10 cellular contexts compared by ENCODE assay signal in genomic region chr10:22690614-22691431, GRCh38. TPM values are rescaled to one million over a fixed set of nuclear protein-coding genes. Genes with fewer than 3 reads are reported as not detected.
DNase-seq lines count a peak whose midpoint lies in the region; ATAC-seq, FAIRE-seq and TF ChIP-seq lines count a peak whose summit lies in the region.
"Had no signal": no experiment of that assay in that cellular context is flagged by ENCODE, and none has a peak within 500 bp of the region (broad histone marks: within the 10 kb centered on the region; RNA-seq: fewer than 3 reads in every experiment).

No MANE protein-coding gene starts in this region.

- H3K9ac ChIP-seq in HUES64 (ENCODE audit: low read depth, low read length), result no peak overlapping the region
- H3K9ac ChIP-seq in astrocyte (ENCODE audit: low read length), result no peak overlapping the region

- H3K4me1 ChIP-seq in HUES64 (ENCODE audit: insufficient read depth, low read length) (peaks cover 30% of the 10 kb centered on the region), astrocyte (ENCODE audit: insufficient read depth, low read length) (no peaks in the 10 kb centered on the region), esophagus muscularis mucosa (peaks cover 16 to 36% (median 21%) of the 10 kb centered on the region in 4 donors)

- H3K9me3 ChIP-seq in HUES64 (ENCODE audit: insufficient read depth, low read depth, low read length), result peaks cover 15% of the 10 kb centered on the region
- no peaks in the 10 kb centered on the region for H3K9me3 ChIP-seq in astrocyte (ENCODE audit: insufficient read depth, low read depth, low read length)
- no peaks in the 10 kb centered on the region for H3K9me3 ChIP-seq in esophagus muscularis mucosa

- peaks cover 2% of the 10 kb centered on the region for H3K9me3 Mint-ChIP-seq in astrocyte (ENCODE audit: unreplicated experiment)
- peaks cover 0 to 3% (median 0%) of the 10 kb centered on the region in 9 donors for H3K9me3 Mint-ChIP-seq in naive thymus-derived CD8-positive, alpha-beta T cell

- TF ChIP-seq EP300 in esophagus muscularis mucosa (IDR thresholded peaks at IDR 0.05), result no peak

- TF ChIP-seq CTCF in astrocyte (IDR thresholded peaks at IDR 0.05; ENCODE audit: insufficient read depth, low read depth, low read length) (no peak), esophagus muscularis mucosa (IDR thresholded peaks at IDR 0.05) (no peak), D721Med (IDR thresholded peaks at IDR 0.05; ENCODE audit: insufficient read depth, missing control alignments) (no peak)

- H3K4me3 ChIP-seq in HUES64 (ENCODE audit: low read length) (0 out of 2 replicates have a peak overlapping the region, but pooled peaks have one; percentile 2), astrocyte (ENCODE audit: insufficient read depth, low read depth, low read length) (no peak overlapping the region), esophagus muscularis mucosa (no peak overlapping the region)

- H3K79me2 ChIP-seq in astrocyte (ENCODE audit: insufficient read depth, low read length), result peaks cover 98% of the 10 kb centered on the region

- DNase-seq in NCI-H1417 (lab: John Stamatoyannopoulos, UW) (peak in 2 of 3 experiments; percentile 10 to 55), NCI-H1417 treated with DMSO at 0.1 percent for 48 hours (lab: John Stamatoyannopoulos, UW) (no peak), astrocyte (ENCODE audit: low read depth) (no peak), esophagus muscularis mucosa (ENCODE audit: extremely low spot score) (no peak), LoVo (ENCODE audit: low spot score) (no peak), D721Med (ENCODE audit: insufficient read length, low spot score) (no peak)
- no peak for DNase-seq in naive thymus-derived CD8-positive, alpha-beta T cell
- DNase-seq: stimulated activated CD8-positive, alpha-beta memory T cell treated with anti-CD3 and anti-CD28 coated beads, Interleukin-4, amount 100 ng/mL, for 48 hours had no signal

- POLR2A ChIA-PET in naive thymus-derived CD8-positive, alpha-beta T cell (lab: Charles Lee), result interaction anchor here (0.9 to 3.3 kb wide), 8 partner anchors 8 to 24 kb away, joined by 3 to 18 read pairs (median 4); no protein-coding TSS in a partner anchor

- H3K27me3 Mint-ChIP-seq in astrocyte (ENCODE audit: low read depth, unreplicated experiment), result no peaks in the 10 kb centered on the region
- no peaks in the 10 kb centered on the region for H3K27me3 Mint-ChIP-seq in naive thymus-derived CD8-positive, alpha-beta T cell

- intact Hi-C loops in esophagus muscularis mucosa (cut with DNase I), result no loop called here

- no peaks in the 10 kb centered on the region for H3K27me3 ChIP-seq in HUES64 (ENCODE audit: insufficient read depth, low read length)
- no peaks in the 10 kb centered on the region for H3K27me3 ChIP-seq in astrocyte (ENCODE audit: insufficient read depth, low read length)
- H3K27me3 ChIP-seq in esophagus muscularis mucosa, result no peaks in the 10 kb centered on the region

- peaks cover 51% of the 10 kb centered on the region for H4K20me1 ChIP-seq in astrocyte (ENCODE audit: insufficient read depth, low read length)

- H3K27ac Mint-ChIP-seq in astrocyte (ENCODE audit: unreplicated experiment), result no peak overlapping the region
- H3K27ac Mint-ChIP-seq in naive thymus-derived CD8-positive, alpha-beta T cell, result peak overlapping the region; percentile 75 to 97 (median 91)

- peak; percentile 32 to 46 for ATAC-seq in naive thymus-derived CD8-positive, alpha-beta T cell

- peak overlapping the region; percentile 60 for H3K4me3 Mint-ChIP-seq in astrocyte (ENCODE audit: unreplicated experiment)
- peak overlapping the region; percentile 4 to 78 (median 44) for H3K4me3 Mint-ChIP-seq in naive thymus-derived CD8-positive, alpha-beta T cell

- H3K4me2 ChIP-seq in astrocyte (ENCODE audit: low read length), result no peak overlapping the region

- no peak overlapping the region for H2AFZ ChIP-seq in astrocyte (ENCODE audit: low read depth, low read length)

- peaks cover 9% of the 10 kb centered on the region for H3K36me3 Mint-ChIP-seq in astrocyte (ENCODE audit: low read depth, unreplicated experiment)
- peaks cover 0 to 12% (median 3%) of the 10 kb centered on the region in 3 donors for H3K36me3 Mint-ChIP-seq in naive thymus-derived CD8-positive, alpha-beta T cell

- H3K27ac ChIP-seq in HUES64 (ENCODE audit: low read depth, low read length), result peak overlapping the region; percentile 69
- no peak overlapping the region for H3K27ac ChIP-seq in astrocyte (ENCODE audit: low read depth, low read length)
- no peak overlapping the region for H3K27ac ChIP-seq in esophagus muscularis mucosa (replicated peaks in 1 of 4)

- 16% methylated on average over 9 of the region's 9 CpGs for WGBS in HUES64
- WGBS in esophagus muscularis mucosa, result 83% methylated on average over 9 of the region's 9 CpGs

- no peak for TF ChIP-seq POLR2A in esophagus muscularis mucosa (IDR thresholded peaks at IDR 0.05; ENCODE audit: low read depth)

- FAIRE-seq in astrocyte (lab: Jason Lieb, UNC) (no peak), D721Med (lab: Jason Lieb, UNC) (no peak)
- FAIRE-seq: A204.1 had no signal

- H3K4me1 Mint-ChIP-seq in astrocyte (ENCODE audit: low read depth, unreplicated experiment), result peaks cover 13% of the 10 kb centered on the region
- H3K4me1 Mint-ChIP-seq in naive thymus-derived CD8-positive, alpha-beta T cell, result peaks cover 37 to 100% (median 93%) of the 10 kb centered on the region in 4 donors

- peaks cover 6% of the 10 kb centered on the region; the same call in 1 of the 2 replicates for H3K36me3 ChIP-seq in HUES64 (ENCODE audit: insufficient read depth, low read length)
- H3K36me3 ChIP-seq in astrocyte (ENCODE audit: insufficient read depth, low read length), result no peaks in the 10 kb centered on the region
- no peaks in the 10 kb centered on the region for H3K36me3 ChIP-seq in esophagus muscularis mucosa

RNA-seq across cellular contexts. Expression of gene PIP4K2A, which starts 23.6 kb away (rescaled TPM):
- 22.0 TPM for polyA plus RNA-seq in HUES64 (2013, experiment 1 of 2)
- 22.4 TPM for polyA plus RNA-seq in HUES64 (2013, experiment 2 of 2)
- total RNA-seq in astrocyte, result 36.8 and 37.9 TPM in 2 replicates
- total RNA-seq in naive thymus-derived CD8-positive, alpha-beta T cell, result 100 to 1,000 TPM; 152 to 169 TPM
- polyA plus RNA-seq in naive thymus-derived CD8-positive, alpha-beta T cell, result 10 to 100 TPM; 54.3 to 77.5 (median 59.9) TPM
- 10 to 100 TPM; 26.2 to 34.3 (median 32.5) TPM for total RNA-seq in esophagus muscularis mucosa

Comparison
In these comparisons a context has a peak if more than half of its experiments do, and no peak if none do; other contexts are left out.
1. DNase-seq: peak in NCI-H1417 (2 of 3); none in NCI-H1417 treated with DMSO at 0.1 percent for 48 hours (single experiment), astrocyte (single experiment), naive thymus-derived CD8-positive, alpha-beta T cell (0 of 10), esophagus muscularis mucosa (single experiment), LoVo (single experiment) and D721Med (single experiment).